15 cellular contexts compared by ENCODE assay signal in genomic region chr3:43345246-43345645, GRCh38. TPM values are rescaled to one million over a fixed set of nuclear protein-coding genes. Genes with fewer than 3 reads are reported as not detected.
DNase-seq lines count a peak whose midpoint lies in the region; ATAC-seq lines count a peak whose summit lies in the region.
"Had no signal": no experiment of that assay in that cellular context is flagged by ENCODE, and none has a peak within 500 bp of the region (broad histone marks: within the 10 kb centered on the region; RNA-seq: fewer than 3 reads in every experiment).

No MANE protein-coding gene starts in this region.

- H3K36me3 Mint-ChIP-seq in activated CD4-positive, alpha-beta T cell treated with anti-CD3 and anti-CD28 coated beads, Interleukin-2, amount 10 ng/mL, durations not matched to agents 7 days and 5 days (ENCODE audit: low read depth), result peaks cover 94% of the 10 kb centered on the region
- peaks cover 10% of the 10 kb centered on the region for H3K36me3 Mint-ChIP-seq in T-helper 17 cell (ENCODE audit: low read depth)
- peaks cover 83% of the 10 kb centered on the region for H3K36me3 Mint-ChIP-seq in effector memory CD8-positive, alpha-beta T cell (ENCODE audit: insufficient read depth)
- peaks cover 88% of the 10 kb centered on the region for H3K36me3 Mint-ChIP-seq in stimulated activated effector memory CD8-positive, alpha-beta T cell treated with anti-CD3 and anti-CD28 coated beads, Interleukin-12 subunit alpha, Interleukin-12 subunit beta, amount 100 ng/mL, for 72 hours

- peaks cover 7% of the 10 kb centered on the region for H3K9me3 Mint-ChIP-seq in activated CD4-positive, alpha-beta T cell treated with anti-CD3 and anti-CD28 coated beads, Interleukin-2, amount 10 ng/mL, durations not matched to agents 7 days and 5 days
- no peaks in the 10 kb centered on the region for H3K9me3 Mint-ChIP-seq in effector memory CD8-positive, alpha-beta T cell
- no peaks in the 10 kb centered on the region for H3K9me3 Mint-ChIP-seq in stimulated activated effector memory CD8-positive, alpha-beta T cell treated with anti-CD3 and anti-CD28 coated beads, Interleukin-12 subunit alpha, Interleukin-12 subunit beta, amount 100 ng/mL, for 72 hours

- no peak for ATAC-seq in T-helper 17 cell
- ATAC-seq in effector memory CD8-positive, alpha-beta T cell (replicated peaks), result no peak
- no peak for ATAC-seq in stimulated activated effector memory CD8-positive, alpha-beta T cell treated with anti-CD3 and anti-CD28 coated beads, Interleukin-12 subunit alpha, Interleukin-12 subunit beta, amount 100 ng/mL, for 72 hours
- ATAC-seq in HG03432 (IDR thresholded peaks at IDR 0.05; ENCODE audit: unreplicated experiment), result no peak

- CTCF ChIA-PET in activated CD4-positive, alpha-beta T cell treated with anti-CD3 and anti-CD28 coated beads, Interleukin-2, amount 10 ng/mL, durations not matched to agents 7 days and 5 days (lab: Charles Lee), result interaction anchor here (0.9 to 2.9 kb wide), 5 partner anchors 8 to 49 kb away, joined by 3 to 13 read pairs (median 5); no protein-coding TSS in a partner anchor

- H3K9me3 ChIP-seq in T-helper 17 cell (ENCODE audit: control insufficient read depth, low read length, poor library complexity, severe bottlenecking), result no peaks in the 10 kb centered on the region
- H3K9me3 ChIP-seq: prostate gland, thoracic aorta had no signal

- H3K27ac Mint-ChIP-seq in activated CD4-positive, alpha-beta T cell treated with anti-CD3 and anti-CD28 coated beads, Interleukin-2, amount 10 ng/mL, durations not matched to agents 7 days and 5 days, result peak overlapping the region; percentile 91
- peak overlapping the region; percentile 98 for H3K27ac Mint-ChIP-seq in T-helper 17 cell
- H3K27ac Mint-ChIP-seq in effector memory CD8-positive, alpha-beta T cell, result peak overlapping the region; percentile 96 to 99
- H3K27ac Mint-ChIP-seq in stimulated activated effector memory CD8-positive, alpha-beta T cell treated with anti-CD3 and anti-CD28 coated beads, Interleukin-12 subunit alpha, Interleukin-12 subunit beta, amount 100 ng/mL, for 72 hours, result peak overlapping the region; percentile 94

- H3K4me3 Mint-ChIP-seq in activated CD4-positive, alpha-beta T cell treated with anti-CD3 and anti-CD28 coated beads, Interleukin-2, amount 10 ng/mL, durations not matched to agents 7 days and 5 days, result no peak overlapping the region
- H3K4me3 Mint-ChIP-seq in T-helper 17 cell, result peak overlapping the region; percentile 55
- peak overlapping the region; percentile 75 to 83 for H3K4me3 Mint-ChIP-seq in effector memory CD8-positive, alpha-beta T cell
- peak overlapping the region; percentile 64 for H3K4me3 Mint-ChIP-seq in stimulated activated effector memory CD8-positive, alpha-beta T cell treated with anti-CD3 and anti-CD28 coated beads, Interleukin-12 subunit alpha, Interleukin-12 subunit beta, amount 100 ng/mL, for 72 hours

- no peaks in the 10 kb centered on the region for H3K27me3 Mint-ChIP-seq in activated CD4-positive, alpha-beta T cell treated with anti-CD3 and anti-CD28 coated beads, Interleukin-2, amount 10 ng/mL, durations not matched to agents 7 days and 5 days
- no peaks in the 10 kb centered on the region for H3K27me3 Mint-ChIP-seq in T-helper 17 cell
- no peaks in the 10 kb centered on the region for H3K27me3 Mint-ChIP-seq in effector memory CD8-positive, alpha-beta T cell

- peaks cover 68% of the 10 kb centered on the region for H3K4me1 Mint-ChIP-seq in activated CD4-positive, alpha-beta T cell treated with anti-CD3 and anti-CD28 coated beads, Interleukin-2, amount 10 ng/mL, durations not matched to agents 7 days and 5 days
- H3K4me1 Mint-ChIP-seq in T-helper 17 cell, result peaks cover 36% of the 10 kb centered on the region
- peaks cover 49 to 71% of the 10 kb centered on the region in 2 donors for H3K4me1 Mint-ChIP-seq in effector memory CD8-positive, alpha-beta T cell (ENCODE audit: low read depth in 2 of 2)
- H3K4me1 Mint-ChIP-seq in stimulated activated effector memory CD8-positive, alpha-beta T cell treated with anti-CD3 and anti-CD28 coated beads, Interleukin-12 subunit alpha, Interleukin-12 subunit beta, amount 100 ng/mL, for 72 hours, result peaks cover 66% of the 10 kb centered on the region

- DNase-seq in activated CD4-positive, alpha-beta T cell treated with anti-CD3 and anti-CD28 coated beads, Interleukin-2, amount 10 ng/mL, durations not matched to agents 7 days and 5 days, result no peak
- DNase-seq in activated CD4-positive, alpha-beta T cell treated with anti-CD3 and anti-CD28 coated beads for 4 hours, result no peak
- DNase-seq in T-helper 17 cell, result no peak
- no peak for DNase-seq in effector memory CD8-positive, alpha-beta T cell
- DNase-seq in stimulated activated effector memory CD8-positive, alpha-beta T cell treated with anti-CD3 and anti-CD28 coated beads, Interleukin-12 subunit alpha, Interleukin-12 subunit beta, amount 100 ng/mL, for 72 hours (ENCODE audit: low spot score in 2 of 2), result peak in 1 of 2 donors; percentile 50
- no peak for DNase-seq in globus pallidus (ENCODE audit: low spot score)
- no peak for DNase-seq in NCI-H2171 treated with DMSO at 0.1 percent for 48 hours (lab: John Stamatoyannopoulos, UW)
- DNase-seq: effector memory CD4-positive, alpha-beta T cell; Kasumi-1; NCI-H1105 treated with DMSO at 0.1 percent for 48 hours; NCI-H526; SHP77 had no signal

- POLR2A ChIA-PET in activated CD4-positive, alpha-beta T cell treated with anti-CD3 and anti-CD28 coated beads, Interleukin-2, amount 10 ng/mL, durations not matched to agents 7 days and 5 days (lab: Charles Lee), result interaction anchor here (1.2 kb wide), 1 partner anchor 54 kb away, joined by 3 read pairs; no protein-coding TSS in a partner anchor

RNA-seq across cellular contexts. Expression of gene SNRK, which starts 58.9 kb away (rescaled TPM):
- total RNA-seq in activated CD4-positive, alpha-beta T cell treated with anti-CD3 and anti-CD28 coated beads, Interleukin-2, amount 10 ng/mL, durations not matched to agents 7 days and 5 days, result 10 to 100 TPM; 62.9 to 65.6 TPM
- 100 to 1,000 TPM; 127 to 159 TPM for total RNA-seq in T-helper 17 cell
